In genomic region chr19:37317403-37318209, GRCh38 we compare ENCODE assay signal across 1 cellular context.
TF ChIP-seq lines count a peak whose summit lies in the region.

No MANE protein-coding gene starts in this region.

TF ChIP-seq in HEK293, 187 proteins besides CTCF, POLR2A, EP300 and RAD21 (continued from another document):
- TF ChIP-seq, protein P1, sequence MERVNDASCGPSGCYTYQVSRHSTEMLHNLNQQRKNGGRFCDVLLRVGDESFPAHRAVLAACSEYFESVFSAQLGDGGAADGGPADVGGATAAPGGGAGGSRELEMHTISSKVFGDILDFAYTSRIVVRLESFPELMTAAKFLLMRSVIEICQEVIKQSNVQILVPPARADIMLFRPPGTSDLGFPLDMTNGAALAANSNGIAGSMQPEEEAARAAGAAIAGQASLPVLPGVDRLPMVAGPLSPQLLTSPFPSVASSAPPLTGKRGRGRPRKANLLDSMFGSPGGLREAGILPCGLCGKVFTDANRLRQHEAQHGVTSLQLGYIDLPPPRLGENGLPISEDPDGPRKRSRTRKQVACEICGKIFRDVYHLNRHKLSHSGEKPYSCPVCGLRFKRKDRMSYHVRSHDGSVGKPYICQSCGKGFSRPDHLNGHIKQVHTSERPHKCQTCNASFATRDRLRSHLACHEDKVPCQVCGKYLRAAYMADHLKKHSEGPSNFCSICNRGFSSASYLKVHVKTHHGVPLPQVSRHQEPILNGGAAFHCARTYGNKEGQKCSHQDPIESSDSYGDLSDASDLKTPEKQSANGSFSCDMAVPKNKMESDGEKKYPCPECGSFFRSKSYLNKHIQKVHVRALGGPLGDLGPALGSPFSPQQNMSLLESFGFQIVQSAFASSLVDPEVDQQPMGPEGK (tag by site-specific recombination; IDR thresholded peaks at IDR 0.05) = no peak
- no peak for TF ChIP-seq ZNF560 (tag by site-specific recombination; IDR thresholded peaks at IDR 0.05; ENCODE audit: borderline replicate concordance)
- peak; percentile 54 for TF ChIP-seq ZNF2 (tag by site-specific recombination; IDR thresholded peaks at IDR 0.05)
- TF ChIP-seq SP3 (tag by site-specific recombination; IDR thresholded peaks at IDR 0.05) = peak; percentile 90
- 0 out of 2 replicates have a peak, but pooled peaks have one; percentile 70 for TF ChIP-seq ZNF391 (tag by site-specific recombination; IDR thresholded peaks at IDR 0.05; ENCODE audit: borderline replicate concordance, low read depth)
- peak; percentile 43; the same call in 1 of the 2 replicates for TF ChIP-seq ZNF324 (tag by site-specific recombination; IDR thresholded peaks at IDR 0.05)
- TF ChIP-seq OVOL3 (tag by site-specific recombination; IDR thresholded peaks at IDR 0.05) = no peak
- 0 out of 2 replicates have a peak, but pooled peaks have one; percentile 6 for TF ChIP-seq ZNF768 (tag by site-specific recombination; IDR thresholded peaks at IDR 0.05)
- peak; percentile 36 for TF ChIP-seq ZNF664 (tag by site-specific recombination; IDR thresholded peaks at IDR 0.05)
- no peak for TF ChIP-seq MEIS1 (CRISPR knock-in tag; IDR thresholded peaks at IDR 0.05; ENCODE audit: borderline replicate concordance)
- TF ChIP-seq INSM2 (tag by site-specific recombination; IDR thresholded peaks at IDR 0.05) = 0 out of 2 replicates have a peak, but pooled peaks have one; percentile 46
- peak; percentile 96 for TF ChIP-seq KLF10 (tag by site-specific recombination; IDR thresholded peaks at IDR 0.05)
- TF ChIP-seq YY1 (tag by site-specific recombination; IDR thresholded peaks at IDR 0.05) = peak; percentile 88
- TF ChIP-seq ZNF280C (tag by site-specific recombination; IDR thresholded peaks at IDR 0.05) = no peak
- TF ChIP-seq BCL11B (tag by site-specific recombination; IDR thresholded peaks at IDR 0.05; ENCODE audit: low read depth) = peak; percentile 91
- TF ChIP-seq ZNF707 (tag by site-specific recombination; IDR thresholded peaks at IDR 0.05) = no peak
- peak; percentile 42; the same call in 1 of the 2 replicates for TF ChIP-seq ZXDB (tag by site-specific recombination; IDR thresholded peaks at IDR 0.05)
- TF ChIP-seq ZNF473 (tag by site-specific recombination; IDR thresholded peaks at IDR 0.05) = no peak
- no peak; the same call in 1 of the 2 replicates for TF ChIP-seq KLF9 (tag by site-specific recombination; IDR thresholded peaks at IDR 0.05; ENCODE audit: low read depth)
- no peak for TF ChIP-seq ZNF19 (tag by site-specific recombination; IDR thresholded peaks at IDR 0.05; ENCODE audit: low read depth)
- TF ChIP-seq MZF1 (tag by site-specific recombination; IDR thresholded peaks at IDR 0.05; ENCODE audit: borderline replicate concordance) = no peak
- peak; percentile 46; the same call in 1 of the 2 replicates for TF ChIP-seq FEZF1 (tag by site-specific recombination; IDR thresholded peaks at IDR 0.05)
TF ChIP-seq in HEK293: peak in this region for 58.
